Comparison of ENCODE assay signal across 21 cellular contexts in the genomic region with DNA sequence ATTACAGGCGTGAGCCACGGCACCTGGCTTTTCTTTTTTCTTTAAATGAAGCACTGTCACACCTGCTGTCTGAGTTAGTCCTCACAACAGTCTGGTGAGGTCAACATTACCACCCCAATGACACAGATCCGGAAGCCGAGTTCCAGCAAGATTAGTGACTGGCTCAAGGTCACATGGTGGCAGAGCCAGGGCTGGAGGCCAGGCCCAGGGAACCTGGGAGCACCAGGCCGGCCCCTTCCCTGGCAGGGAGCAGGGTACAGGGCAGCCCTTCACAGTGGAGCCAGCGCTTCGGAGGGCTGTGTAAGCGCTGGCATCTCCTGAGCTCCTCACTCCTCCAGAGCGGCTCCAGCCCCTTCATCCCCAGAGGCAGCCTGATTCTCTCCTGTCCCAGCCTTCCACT.
A peak's percentile ranks its signal among the peaks of the same experiment; 100 is the strongest.
DNase-seq lines count a peak whose midpoint lies in the region; ATAC-seq and TF ChIP-seq lines count a peak whose summit lies in the region.
"Had no signal": no experiment of that assay in that cellular context is flagged by ENCODE, and none has a peak within 500 bp of the region (broad histone marks: within the 10 kb centered on the region; RNA-seq: fewer than 3 reads in every experiment).

No MANE protein-coding gene starts in this region.

- H3K27ac ChIP-seq in adrenal gland, result peak overlapping the region in 1 of 5 donors; percentile 62
- H3K27ac ChIP-seq in right cardiac atrium (ENCODE audit: low read length), result no peak overlapping the region
- H3K27ac ChIP-seq in psoas muscle, result no peak overlapping the region
- no peak overlapping the region for H3K27ac ChIP-seq in caudate nucleus (ENCODE audit: low read depth, low read length)

- 53 to 69% (median 59%) methylated on average over 4 to 9 of the region's 9 CpGs for WGBS in adrenal gland, 4 donors
- 83% methylated on average over 9 of the region's 9 CpGs for WGBS in right cardiac atrium
- WGBS in psoas muscle, 3 donors, result 58 to 60% (median 60%) methylated on average over 9 of the region's 9 CpGs

- intact Hi-C loops in adrenal gland (cut with DNase I), result no loop called here
- intact Hi-C loops in right cardiac atrium (cut with DNase I), result no loop called here
- intact Hi-C loops in psoas muscle (cut with DNase I), result no loop called here

- H3K4me1 ChIP-seq in adrenal gland (replicated peaks in 1 of 2) (peaks cover 5% of the 10 kb centered on the region in 2 donors), right cardiac atrium (ENCODE audit: control insufficient read depth, insufficient read depth, low read length) (no peaks in the 10 kb centered on the region), psoas muscle (no peaks in the 10 kb centered on the region)

- TF ChIP-seq CTCF in adrenal gland (IDR thresholded peaks at IDR 0.05) (no peak), psoas muscle (IDR thresholded peaks at IDR 0.05) (no peak)

- no peak for ATAC-seq in right cardiac atrium
- ATAC-seq in psoas muscle, result peak in 3 of 4 donors; percentile 21 to 65 (median 33)
- ATAC-seq in HG03460 (IDR thresholded peaks at IDR 0.05; ENCODE audit: unreplicated experiment), result no peak
- no peak for ATAC-seq in stimulated activated naive CD8-positive, alpha-beta T cell treated with anti-CD3 and anti-CD28 coated beads, Interleukin-15, Interleukin-2, amounts not matched to agents 100 U/mL and 50 U/mL, for 24 hours
- ATAC-seq: SK-N-SH treated with all-trans-retinoic acid at 6 μM for 48 hours had no signal

- H3K36me3 ChIP-seq in H7 (replicated peaks; ENCODE audit: control insufficient read depth, insufficient read depth, low read length), result no peaks in the 10 kb centered on the region
- H3K36me3 ChIP-seq in adrenal gland (replicated peaks in 1 of 2), result no peaks in the 10 kb centered on the region
- no peaks in the 10 kb centered on the region for H3K36me3 ChIP-seq in psoas muscle (ENCODE audit: insufficient read depth in 1 of 2, low read depth in 1 of 2)

- TF ChIP-seq POLR2A in adrenal gland (IDR thresholded peaks at IDR 0.05), result no peak

- H3K4me3 ChIP-seq in H7 (ENCODE audit: insufficient read depth, low read depth, low read length) (no peak overlapping the region), adrenal gland (no peak overlapping the region), right cardiac atrium (ENCODE audit: low read length) (no peak overlapping the region), psoas muscle (no peak overlapping the region)
- H3K4me3 ChIP-seq: K562 had no signal

- H3K9me3 ChIP-seq in adrenal gland (replicated peaks in 1 of 3), result no peaks in the 10 kb centered on the region
- H3K9me3 ChIP-seq in right cardiac atrium (ENCODE audit: control insufficient read depth, low read length), result no peaks in the 10 kb centered on the region
- H3K9me3 ChIP-seq in psoas muscle, result no peaks in the 10 kb centered on the region

- H3K27me3 ChIP-seq in H7 (ENCODE audit: control insufficient read depth, insufficient read depth, low read length) (no peaks in the 10 kb centered on the region), adrenal gland (no peaks in the 10 kb centered on the region), right cardiac atrium (ENCODE audit: control insufficient read depth, insufficient read depth) (no peaks in the 10 kb centered on the region), psoas muscle (ENCODE audit: insufficient read depth in 3 of 3, low read length in 2 of 3) (no peaks in the 10 kb centered on the region)

- peak; percentile 33 for DNase-seq in H7
- peak; percentile 46 to 78 (median 73) for DNase-seq in adrenal gland
- DNase-seq in right cardiac atrium, result peak in 2 of 3 donors; percentile 16 to 32
- no peak for DNase-seq in psoas muscle
- no peak for DNase-seq in NCI-H748 (lab: John Stamatoyannopoulos, UW; ENCODE audit: unreplicated experiment)
- no peak for DNase-seq in caudate nucleus (lab: John Stamatoyannopoulos, UW)
- DNase-seq in stimulated activated naive CD8-positive, alpha-beta T cell treated with anti-CD3 and anti-CD28 coated beads, Interleukin-15, Interleukin-2, amounts not matched to agents 100 U/mL and 50 U/mL, for 24 hours, result no peak
- DNase-seq: ACHN; CD4-positive, CD25-positive, alpha-beta regulatory T cell; COR-L47; GF-D8; GOT3; NCI-H1105 treated with DMSO at 0.1 percent for 48 hours; NCI-H1694; NCI-H510A; NCI-H82; OCI-M1; SIG-M5 had no signal

Comparison
In these comparisons a context has a peak if more than half of its experiments do, and no peak if none do; other contexts are left out.
1. DNase-seq: peak in H7 (single experiment), adrenal gland (7 of 7) and right cardiac atrium (2 of 3); none in psoas muscle (0 of 2), NCI-H748 (single experiment), caudate nucleus (0 of 61) and stimulated activated naive CD8-positive, alpha-beta T cell treated with anti-CD3 and anti-CD28 coated beads, Interleukin-15, Interleukin-2, amounts not matched to agents 100 U/mL and 50 U/mL, for 24 hours (single experiment).
2. ATAC-seq: peak in psoas muscle (3 of 4); none in right cardiac atrium (0 of 2), HG03460 (single experiment) and stimulated activated naive CD8-positive, alpha-beta T cell treated with anti-CD3 and anti-CD28 coated beads, Interleukin-15, Interleukin-2, amounts not matched to agents 100 U/mL and 50 U/mL, for 24 hours (single experiment).